In genomic region chr9:131404581-131404980, GRCh38 we compare ENCODE assay signal across 1 cellular context.
TF ChIP-seq lines count a peak whose summit lies in the region.

No MANE protein-coding gene starts in this region.

TF ChIP-seq in K562, 482 proteins besides CTCF, POLR2A, EP300 and RAD21 (continued from another document):
- TF ChIP-seq, protein P1, sequence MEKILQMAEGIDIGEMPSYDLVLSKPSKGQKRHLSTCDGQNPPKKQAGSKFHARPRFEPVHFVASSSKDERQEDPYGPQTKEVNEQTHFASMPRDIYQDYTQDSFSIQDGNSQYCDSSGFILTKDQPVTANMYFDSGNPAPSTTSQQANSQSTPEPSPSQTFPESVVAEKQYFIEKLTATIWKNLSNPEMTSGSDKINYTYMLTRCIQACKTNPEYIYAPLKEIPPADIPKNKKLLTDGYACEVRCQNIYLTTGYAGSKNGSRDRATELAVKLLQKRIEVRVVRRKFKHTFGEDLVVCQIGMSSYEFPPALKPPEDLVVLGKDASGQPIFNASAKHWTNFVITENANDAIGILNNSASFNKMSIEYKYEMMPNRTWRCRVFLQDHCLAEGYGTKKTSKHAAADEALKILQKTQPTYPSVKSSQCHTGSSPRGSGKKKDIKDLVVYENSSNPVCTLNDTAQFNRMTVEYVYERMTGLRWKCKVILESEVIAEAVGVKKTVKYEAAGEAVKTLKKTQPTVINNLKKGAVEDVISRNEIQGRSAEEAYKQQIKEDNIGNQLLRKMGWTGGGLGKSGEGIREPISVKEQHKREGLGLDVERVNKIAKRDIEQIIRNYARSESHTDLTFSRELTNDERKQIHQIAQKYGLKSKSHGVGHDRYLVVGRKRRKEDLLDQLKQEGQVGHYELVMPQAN (IDR thresholded peaks at IDR 0.05; ENCODE audit: borderline replicate concordance), result peak; percentile 57; the same call in 1 of the 2 replicates
- TF ChIP-seq, protein P2, sequence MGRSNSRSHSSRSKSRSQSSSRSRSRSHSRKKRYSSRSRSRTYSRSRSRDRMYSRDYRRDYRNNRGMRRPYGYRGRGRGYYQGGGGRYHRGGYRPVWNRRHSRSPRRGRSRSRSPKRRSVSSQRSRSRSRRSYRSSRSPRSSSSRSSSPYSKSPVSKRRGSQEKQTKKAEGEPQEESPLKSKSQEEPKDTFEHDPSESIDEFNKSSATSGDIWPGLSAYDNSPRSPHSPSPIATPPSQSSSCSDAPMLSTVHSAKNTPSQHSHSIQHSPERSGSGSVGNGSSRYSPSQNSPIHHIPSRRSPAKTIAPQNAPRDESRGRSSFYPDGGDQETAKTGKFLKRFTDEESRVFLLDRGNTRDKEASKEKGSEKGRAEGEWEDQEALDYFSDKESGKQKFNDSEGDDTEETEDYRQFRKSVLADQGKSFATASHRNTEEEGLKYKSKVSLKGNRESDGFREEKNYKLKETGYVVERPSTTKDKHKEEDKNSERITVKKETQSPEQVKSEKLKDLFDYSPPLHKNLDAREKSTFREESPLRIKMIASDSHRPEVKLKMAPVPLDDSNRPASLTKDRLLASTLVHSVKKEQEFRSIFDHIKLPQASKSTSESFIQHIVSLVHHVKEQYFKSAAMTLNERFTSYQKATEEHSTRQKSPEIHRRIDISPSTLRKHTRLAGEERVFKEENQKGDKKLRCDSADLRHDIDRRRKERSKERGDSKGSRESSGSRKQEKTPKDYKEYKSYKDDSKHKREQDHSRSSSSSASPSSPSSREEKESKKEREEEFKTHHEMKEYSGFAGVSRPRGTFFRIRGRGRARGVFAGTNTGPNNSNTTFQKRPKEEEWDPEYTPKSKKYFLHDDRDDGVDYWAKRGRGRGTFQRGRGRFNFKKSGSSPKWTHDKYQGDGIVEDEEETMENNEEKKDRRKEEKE (IDR thresholded peaks at IDR 0.05; ENCODE audit: borderline replicate concordance in 1 of 2, control insufficient read depth in 1 of 2, low read depth in 2 of 2, low read length in 1 of 2), result no peak
- TF ChIP-seq MEIS2 (IDR thresholded peaks at IDR 0.05; ENCODE audit: partially characterized antibody) (peak; percentile 51), HMG20A (CRISPR knock-in tag; conservative IDR thresholded peaks at IDR 0.05) (no peak), NFYB (IDR thresholded peaks at IDR 0.05; ENCODE audit: extremely low read depth, insufficient read length) (no peak), CXXC5 (CRISPR knock-in tag; IDR thresholded peaks at IDR 0.05) (peak; percentile 63), SRSF7 (optimal IDR thresholded peaks at IDR 0.05; ENCODE audit: low read depth, low read length) (no peak), JUNB (CRISPR knock-in tag; conservative IDR thresholded peaks at IDR 0.05) (no peak), ZBTB9 (CRISPR knock-in tag; IDR thresholded peaks at IDR 0.05) (no peak), RREB1 (CRISPR knock-in tag; IDR thresholded peaks at IDR 0.05) (no peak), FOXO4 (CRISPR knock-in tag; IDR thresholded peaks at IDR 0.05) (no peak), BHLHE40 (IDR thresholded peaks at IDR 0.05; ENCODE audit: low read length) (peak; percentile 95), JUND (IDR thresholded peaks at IDR 0.05; ENCODE audit: borderline replicate concordance, low read depth, low read length) (no peak), JUND (tag; IDR thresholded peaks at IDR 0.05; ENCODE audit: borderline replicate concordance, low read depth, low read length) (no peak), ZNF280A (IDR thresholded peaks at IDR 0.05; ENCODE audit: low read depth, partially characterized antibody) (no peak), CBFA2T2 (conservative IDR thresholded peaks at IDR 0.05) (peak; percentile 55), ZNF133 (CRISPR knock-in tag; IDR thresholded peaks at IDR 0.05) (no peak), ZBTB8A (IDR thresholded peaks at IDR 0.05; ENCODE audit: partially characterized antibody) (no peak), BRD9 (IDR thresholded peaks at IDR 0.05; ENCODE audit: low read depth, partially characterized antibody) (no peak), DLX4 (CRISPR knock-in tag; IDR thresholded peaks at IDR 0.05) (no peak), PURB (CRISPR knock-in tag; IDR thresholded peaks at IDR 0.05; ENCODE audit: low read depth) (no peak), PTRF (tag; IDR thresholded peaks at IDR 0.05) (no peak), RFX1 (IDR thresholded peaks at IDR 0.05) (no peak), ZNF583 (CRISPR knock-in tag; IDR thresholded peaks at IDR 0.05) (no peak)
- TF ChIP-seq, protein P3, sequence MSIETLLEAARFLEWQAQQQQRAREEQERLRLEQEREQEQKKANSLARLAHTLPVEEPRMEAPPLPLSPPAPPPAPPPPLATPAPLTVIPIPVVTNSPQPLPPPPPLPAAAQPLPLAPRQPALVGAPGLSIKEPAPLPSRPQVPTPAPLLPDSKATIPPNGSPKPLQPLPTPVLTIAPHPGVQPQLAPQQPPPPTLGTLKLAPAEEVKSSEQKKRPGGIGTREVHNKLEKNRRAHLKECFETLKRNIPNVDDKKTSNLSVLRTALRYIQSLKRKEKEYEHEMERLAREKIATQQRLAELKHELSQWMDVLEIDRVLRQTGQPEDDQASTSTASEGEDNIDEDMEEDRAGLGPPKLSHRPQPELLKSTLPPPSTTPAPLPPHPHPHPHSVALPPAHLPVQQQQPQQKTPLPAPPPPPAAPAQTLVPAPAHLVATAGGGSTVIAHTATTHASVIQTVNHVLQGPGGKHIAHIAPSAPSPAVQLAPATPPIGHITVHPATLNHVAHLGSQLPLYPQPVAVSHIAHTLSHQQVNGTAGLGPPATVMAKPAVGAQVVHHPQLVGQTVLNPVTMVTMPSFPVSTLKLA (conservative IDR thresholded peaks at IDR 0.05), result peak; percentile 73 to 90
- TF ChIP-seq, protein P4, sequence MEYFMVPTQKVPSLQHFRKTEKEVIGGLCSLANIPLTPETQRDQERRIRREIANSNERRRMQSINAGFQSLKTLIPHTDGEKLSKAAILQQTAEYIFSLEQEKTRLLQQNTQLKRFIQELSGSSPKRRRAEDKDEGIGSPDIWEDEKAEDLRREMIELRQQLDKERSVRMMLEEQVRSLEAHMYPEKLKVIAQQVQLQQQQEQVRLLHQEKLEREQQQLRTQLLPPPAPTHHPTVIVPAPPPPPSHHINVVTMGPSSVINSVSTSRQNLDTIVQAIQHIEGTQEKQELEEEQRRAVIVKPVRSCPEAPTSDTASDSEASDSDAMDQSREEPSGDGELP (CRISPR knock-in tag; IDR thresholded peaks at IDR 0.05; ENCODE audit: borderline replicate concordance), result no peak
